27 cellular contexts compared by ENCODE assay signal in the genomic region with DNA sequence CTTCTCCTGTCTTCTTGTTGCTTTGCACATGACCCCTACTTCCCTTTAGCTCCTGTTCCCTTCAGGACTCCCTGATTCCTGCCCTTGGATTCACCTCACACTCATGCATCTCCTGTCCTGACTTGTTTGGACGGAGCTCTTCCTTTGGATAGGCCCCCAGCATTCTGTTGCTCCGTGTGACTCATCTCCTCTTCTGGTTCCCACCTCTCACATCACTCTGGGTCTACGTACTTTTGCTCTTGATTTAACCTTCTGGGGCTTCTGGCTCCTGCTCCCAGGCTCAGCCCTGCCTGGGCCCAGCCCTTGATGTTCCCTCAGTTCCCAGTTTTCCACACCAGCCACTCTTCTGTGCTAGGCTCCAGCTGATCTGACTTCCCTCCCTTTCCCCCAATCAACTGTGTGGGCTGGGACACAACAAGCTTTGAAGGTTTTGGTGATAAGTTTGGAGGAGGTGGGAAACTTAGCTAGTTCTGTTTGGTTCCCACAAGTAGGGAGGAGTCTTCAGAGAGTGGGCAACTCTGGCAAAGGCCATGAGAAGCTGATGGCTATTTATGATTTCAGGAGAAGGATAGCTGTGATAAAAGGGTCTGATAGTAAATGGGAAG.
DNase-seq lines count a peak whose midpoint lies in the region; ATAC-seq and TF ChIP-seq lines count a peak whose summit lies in the region.
"Had no signal": no experiment of that assay in that cellular context is flagged by ENCODE, and none has a peak within 500 bp of the region (broad histone marks: within the 10 kb centered on the region; RNA-seq: fewer than 3 reads in every experiment).

No MANE protein-coding gene starts in this region.

- H3K36me3 Mint-ChIP-seq in neural progenitor cell: no peaks in the 10 kb centered on the region
- H3K36me3 Mint-ChIP-seq: activated naive CD4-positive, alpha-beta T cell treated with anti-CD3 and anti-CD28 coated beads, Interleukin-2, amount 10 ng/mL, durations not matched to agents 7 days and 5 days; brain; CD8-positive, alpha-beta memory T cell had no signal

- CTCF ChIA-PET in RWPE1 (lab: Yijun Ruan, JAX): interaction anchor here (0.5 to 0.8 kb wide), 2 partner anchors 13 to 170 kb away, joined by 3 to 4 read pairs; no protein-coding TSS in a partner anchor

- no peaks in the 10 kb centered on the region for H3F3A ChIP-seq in neural progenitor cell (ENCODE audit: low read depth)

- H3K79me2 ChIP-seq in neural progenitor cell (ENCODE audit: low read depth): no peaks in the 10 kb centered on the region

- no peak overlapping the region for H3K9ac ChIP-seq in neural progenitor cell

- H3K27ac Mint-ChIP-seq in neural progenitor cell: no peak overlapping the region
- H3K27ac Mint-ChIP-seq: activated CD4-positive, alpha-beta T cell treated with anti-CD3 and anti-CD28 coated beads for 36 hours; activated naive CD4-positive, alpha-beta T cell treated with anti-CD3 and anti-CD28 coated beads, Interleukin-2, amount 10 ng/mL, durations not matched to agents 7 days and 5 days; activated T-helper 17 cell treated with anti-CD3 and anti-CD28 coated beads, Interleukin-2, amount 50 U/mL, for 72 hours had no signal

- H4K20me1 ChIP-seq in neural progenitor cell (ENCODE audit: low read depth): no peaks in the 10 kb centered on the region

- no peak overlapping the region for H3K4me2 ChIP-seq in neural progenitor cell

- no peaks in the 10 kb centered on the region for H3K4me1 ChIP-seq in neural progenitor cell
- H3K4me1 ChIP-seq: adrenal gland, BE2C, prostate gland, stomach, thyroid gland, vagina had no signal

- no peak overlapping the region for H3K4me3 ChIP-seq in neural progenitor cell
- H3K4me3 ChIP-seq: adrenal gland, prostate gland, sigmoid colon, stomach, thyroid gland, vagina had no signal

- H3K9me3 ChIP-seq in neural progenitor cell (ENCODE audit: low read depth): no peaks in the 10 kb centered on the region
- H3K9me3 ChIP-seq: adrenal gland, BE2C, prostate gland, sigmoid colon, stomach, thyroid gland, vagina had no signal

- H3K27me3 Mint-ChIP-seq in neural progenitor cell (ENCODE audit: insufficient read depth, low read depth): no peaks in the 10 kb centered on the region

- no peaks in the 10 kb centered on the region for H3K36me3 ChIP-seq in neural progenitor cell
- H3K36me3 ChIP-seq: adrenal gland, BE2C, prostate gland, sigmoid colon, stomach, thyroid gland, vagina had no signal

- DNase-seq in HPDE6-E6E7 (ENCODE audit: extremely low spot score): peak; percentile 94
- DNase-seq in RWPE1 (ENCODE audit: low spot score): peak; percentile 98
- peak; percentile 74 for DNase-seq in epithelial cell of prostate (ENCODE audit: low read depth, low spot score)
- DNase-seq in neural progenitor cell (ENCODE audit: low spot score): no peak
- DNase-seq in COLO829 (ENCODE audit: low spot score): no peak
- DNase-seq: activated CD4-positive, alpha-beta T cell treated with anti-CD3 and anti-CD28 coated beads for 36 hours; activated naive CD4-positive, alpha-beta T cell treated with anti-CD3 and anti-CD28 coated beads, Interleukin-2, amount 10 ng/mL, durations not matched to agents 7 days and 5 days; adrenal gland; BE2C; CD8-positive, alpha-beta memory T cell; glutamatergic neuron; KBM-7; NCI-H1105 treated with DMSO at 0.1 percent for 48 hours; NCI-H2081; NCI-H345; SHP77; sigmoid colon; stimulated activated CD4-positive, alpha-beta T cell treated with anti-CD3 and anti-CD28 coated beads, Interleukin-4, amount 100 ng/mL, for 1 hour; stomach; thyroid gland had no signal

- H3K9me3 Mint-ChIP-seq in neural progenitor cell: no peaks in the 10 kb centered on the region
- H3K9me3 Mint-ChIP-seq: activated naive CD4-positive, alpha-beta T cell treated with anti-CD3 and anti-CD28 coated beads, Interleukin-2, amount 10 ng/mL, durations not matched to agents 7 days and 5 days; activated T-helper 17 cell treated with anti-CD3 and anti-CD28 coated beads, Interleukin-2, amount 50 U/mL, for 72 hours had no signal

- no peak overlapping the region for H3K4me3 Mint-ChIP-seq in neural progenitor cell
- H3K4me3 Mint-ChIP-seq: activated CD4-positive, alpha-beta T cell treated with anti-CD3 and anti-CD28 coated beads for 36 hours; activated naive CD4-positive, alpha-beta T cell treated with anti-CD3 and anti-CD28 coated beads, Interleukin-2, amount 10 ng/mL, durations not matched to agents 7 days and 5 days; activated T-helper 17 cell treated with anti-CD3 and anti-CD28 coated beads, Interleukin-2, amount 50 U/mL, for 72 hours; brain; CD8-positive, alpha-beta memory T cell had no signal

- H3K27ac ChIP-seq in RWPE1: peak overlapping the region; percentile 63
- H3K27ac ChIP-seq in epithelial cell of prostate: no peak overlapping the region
- H3K27ac ChIP-seq in neural progenitor cell: no peak overlapping the region
- H3K27ac ChIP-seq: adrenal gland, prostate gland, sigmoid colon, stomach, thyroid gland, vagina had no signal

- H3K27me3 ChIP-seq in neural progenitor cell: no peaks in the 10 kb centered on the region
- H3K27me3 ChIP-seq: adrenal gland, BE2C, sigmoid colon, stomach, thyroid gland, vagina had no signal

- TF ChIP-seq CTCF in RWPE1 (conservative IDR thresholded peaks at IDR 0.05; ENCODE audit: low read depth) (no peak), neural progenitor cell (IDR thresholded peaks at IDR 0.05) (no peak)

- POLR2A ChIA-PET in RWPE1 (lab: Yijun Ruan, JAX; ENCODE audit: low non-redundant PET): interaction anchor here (0.6 kb wide), 2 partner anchors 19 to 68 kb away, joined by 3 read pairs; no protein-coding TSS in a partner anchor

- peak overlapping the region; percentile 22 for H2AFZ ChIP-seq in neural progenitor cell (replicated peaks)

- no peaks in the 10 kb centered on the region for H3K4me1 Mint-ChIP-seq in neural progenitor cell
- H3K4me1 Mint-ChIP-seq: activated CD4-positive, alpha-beta T cell treated with anti-CD3 and anti-CD28 coated beads for 36 hours; activated T-helper 17 cell treated with anti-CD3 and anti-CD28 coated beads, Interleukin-2, amount 50 U/mL, for 72 hours had no signal

- no peak for ATAC-seq in GM18909 (IDR thresholded peaks at IDR 0.05; ENCODE audit: poor library complexity, unreplicated experiment)
- no peak for ATAC-seq in HG03025 (IDR thresholded peaks at IDR 0.05; ENCODE audit: low FRiP score, unreplicated experiment)
- ATAC-seq: activated CD4-positive, alpha-beta T cell treated with anti-CD3 and anti-CD28 coated beads for 36 hours; activated T-helper 17 cell treated with anti-CD3 and anti-CD28 coated beads, Interleukin-2, amount 50 U/mL, for 72 hours; left lobe of liver had no signal

Comparison
In these comparisons a context has a peak if more than half of its experiments do, and no peak if none do; other contexts are left out.
1. DNase-seq: peak in HPDE6-E6E7 (single experiment), RWPE1 (single experiment) and epithelial cell of prostate (single experiment); none in neural progenitor cell (single experiment) and COLO829 (single experiment).